ENCODE assay signal across 8 cellular contexts in genomic region chr11:126268708-126269579, GRCh38. TPM values are rescaled to one million over a fixed set of nuclear protein-coding genes. Genes with fewer than 3 reads are reported as not detected.
DNase-seq lines count a peak whose midpoint lies in the region; ATAC-seq and TF ChIP-seq lines count a peak whose summit lies in the region.

TSS of gene FOXRED1 (plus strand) at chr11:126269154. CDS start at chr11:126269207, 53 bp downstream.
TSS of gene SRPRA (minus strand) at chr11:126268895. CDS start at chr11:126268804, 91 bp downstream.

- no peaks in the 10 kb centered on the region for H3K9me3 Mint-ChIP-seq in immature natural killer cell

- H3K36me3 ChIP-seq in spleen, result peaks cover 11 to 62% (median 47%) of the 10 kb centered on the region in 6 donors

- peak; percentile 99 for ATAC-seq in GM19023 (IDR thresholded peaks at IDR 0.05; ENCODE audit: unreplicated experiment)
- peak; percentile 100 for ATAC-seq in HG03280 (IDR thresholded peaks at IDR 0.05; ENCODE audit: unreplicated experiment)

- intact Hi-C loops in spleen (cut with DNase I; ENCODE audit: low total_unique reads), result loop anchor here (10.0 kb wide), 1 partner anchor 54 kb away; the partner anchor contains the start of genes FAM118B and RPUSD4

- H3K9me3 ChIP-seq in spleen, result no peaks in the 10 kb centered on the region

- peaks cover 36 to 45% of the 10 kb centered on the region in 2 donors for H3K4me1 Mint-ChIP-seq in immature natural killer cell

- H3K4me3 ChIP-seq in spleen, result peak within 1 kb of the TSS; percentile 73 to 88 (median 78)

- TF ChIP-seq POLR2A in spleen (IDR thresholded peaks at IDR 0.05), result peak in 2 of 3 donors; percentile 23 to 49

- WGBS in spleen, 5 donors, result 0 to 1% (median 1%) methylated on average over 50 to 64 of the region's 64 CpGs

- no peaks in the 10 kb centered on the region for H3K27me3 ChIP-seq in spleen (replicated peaks in 1 of 7)

- peaks cover 1 to 11% (median 3%) of the 10 kb centered on the region in 3 donors for H3K27me3 Mint-ChIP-seq in immature natural killer cell (ENCODE audit: low read depth in 3 of 3)

- peak in 2 of 11 experiments; percentile 34 to 36 for TF ChIP-seq CTCF in spleen (IDR thresholded peaks at IDR 0.05 in 8 of 11, conservative IDR thresholded peaks at IDR 0.05 in 3 of 11)

- DNase-seq in AG08396 (ENCODE audit: low spot score) (peak; percentile 100), NCI-H345 treated with DMSO at 0.1 percent for 48 hours (lab: John Stamatoyannopoulos, UW; ENCODE audit: unreplicated experiment) (peak; percentile 97), immature natural killer cell (peak; percentile 100), spleen (peak; percentile 100)
- peak; percentile 99 for DNase-seq in activated CD4-positive, CD25-positive, alpha-beta regulatory T cell (lab: John Stamatoyannopoulos, UW)
- DNase-seq in central memory CD4-positive, alpha-beta T cell, result peak; percentile 100

- peaks cover 14 to 37% (median 27%) of the 10 kb centered on the region in 3 donors for H3K36me3 Mint-ChIP-seq in immature natural killer cell

- peak within 1 kb of the TSS; percentile 96 to 99 (median 98) for H3K27ac Mint-ChIP-seq in immature natural killer cell

- H3K4me3 Mint-ChIP-seq in immature natural killer cell, result peak within 1 kb of the TSS; percentile 94 to 98 (median 97)

- H3K4me1 ChIP-seq in spleen, result peaks cover 11 to 44% (median 31%) of the 10 kb centered on the region in 6 donors

- peak within 1 kb of the TSS; percentile 86 to 97 (median 92) for H3K27ac ChIP-seq in spleen

RNA-seq across cellular contexts. Expression of gene FOXRED1, which starts in this region (rescaled TPM):
- polyA plus RNA-seq in immature natural killer cell, result 10 to 100 TPM; 19.0 to 37.0 (median 20.5) TPM
- 10 to 100 TPM; 26.1 to 48.1 (median 32.0) TPM for total RNA-seq in spleen
- 10 to 100 TPM; 20.5 to 31.6 (median 23.3) TPM for polyA plus RNA-seq in spleen

RNA-seq across cellular contexts. Expression of gene SRPRA, which starts in this region (rescaled TPM):
- polyA plus RNA-seq in immature natural killer cell (100 to 1,000 TPM in 2 of 3 donors, 10 to 100 TPM in 1; 67.7 to 161 (median 150) TPM), spleen (10 to 100 TPM; 30.9 to 35.3 (median 32.0) TPM)
- total RNA-seq in spleen, result 100 to 1,000 TPM; 103 to 130 (median 117) TPM

Comparison
In these comparisons a context has a peak if more than half of its experiments do, and no peak if none do; other contexts are left out.
1. Peak in every context shown above with its lines: DNase-seq, ATAC-seq, H3K4me3 ChIP-seq and H3K27ac ChIP-seq.